In the genomic region with DNA sequence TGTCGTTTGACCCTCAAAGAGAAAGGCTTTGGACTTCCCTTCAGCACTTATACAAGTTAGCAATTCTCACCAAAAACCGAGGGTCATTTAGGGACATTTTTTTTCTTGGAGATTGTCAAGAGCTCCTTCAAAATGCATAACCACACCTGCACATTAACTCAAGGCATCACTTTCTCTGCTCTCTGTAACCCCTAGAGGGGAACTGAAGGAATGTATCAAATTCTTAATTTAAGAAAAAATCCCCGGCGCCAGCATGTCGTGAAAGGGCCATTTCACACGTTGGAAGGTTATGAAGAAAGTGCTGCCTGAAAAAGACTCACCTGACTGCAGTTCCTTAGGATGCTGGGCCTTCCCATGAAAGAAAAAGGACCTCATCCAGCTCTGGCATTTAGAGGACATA, we compare ENCODE assay signal across 13 cellular contexts.
A peak's percentile ranks its signal among the peaks of the same experiment; 100 is the strongest.
DNase-seq lines count a peak whose midpoint lies in the region; ATAC-seq and TF ChIP-seq lines count a peak whose summit lies in the region.
"Had no signal": no experiment of that assay in that cellular context is flagged by ENCODE, and none has a peak within 500 bp of the region (broad histone marks: within the 10 kb centered on the region; RNA-seq: fewer than 3 reads in every experiment).

No MANE protein-coding gene starts in this region.

- H3K36me3 Mint-ChIP-seq in GM23338 (ENCODE audit: low read depth) = no peaks in the 10 kb centered on the region
- no peaks in the 10 kb centered on the region for H3K36me3 Mint-ChIP-seq in endodermal cell (ENCODE audit: low read depth)
- H3K36me3 Mint-ChIP-seq in nephron progenitor cell (ENCODE audit: low read depth) = no peaks in the 10 kb centered on the region

- ATAC-seq in GM23338 (peak; percentile 76), upper lobe of left lung (ENCODE audit: low FRiP score in 2 of 2) (no peak), HG03342 (IDR thresholded peaks at IDR 0.05; ENCODE audit: unreplicated experiment) (no peak)
- ATAC-seq: GM12878 had no signal

- no peak overlapping the region for H3K4me2 ChIP-seq in GM23338
- no peak overlapping the region for H3K4me2 ChIP-seq in OCI-LY1 (ENCODE audit: low read length)

- 62 to 63% methylated on average over 5 to 6 of the region's 6 CpGs for WGBS in endodermal cell (ENCODE audit: insufficient coverage in 1 of 2, insufficient read length in 1 of 2), 2 experiments
- 32 to 42% methylated on average over 6 of the region's 6 CpGs for WGBS in upper lobe of left lung, 2 donors

- no peaks in the 10 kb centered on the region for H3K4me1 ChIP-seq in GM23338 (ENCODE audit: insufficient read depth)
- H3K4me1 ChIP-seq in OCI-LY1 (ENCODE audit: insufficient read depth, low read length, severe bottlenecking) = no peaks in the 10 kb centered on the region
- H3K4me1 ChIP-seq in endodermal cell (ENCODE audit: control insufficient read depth, insufficient read depth, low read length) = no peaks in the 10 kb centered on the region
- no peaks in the 10 kb centered on the region for H3K4me1 ChIP-seq in upper lobe of left lung
- H3K4me1 ChIP-seq in BE2C = no peaks in the 10 kb centered on the region

- TF ChIP-seq EP300 in upper lobe of left lung (IDR thresholded peaks at IDR 0.05) = no peak

- no peak overlapping the region for H3K27ac ChIP-seq in GM23338 (ENCODE audit: low read depth)
- H3K27ac ChIP-seq in OCI-LY1 (ENCODE audit: low read depth, low read length, poor library complexity, severe bottlenecking) = no peak overlapping the region
- H3K27ac ChIP-seq in endodermal cell (ENCODE audit: low read depth, low read length) = no peak overlapping the region
- no peak overlapping the region for H3K27ac ChIP-seq in upper lobe of left lung
- H3K27ac ChIP-seq: C4-2B had no signal

- no peaks in the 10 kb centered on the region for H3K9me3 Mint-ChIP-seq in GM23338
- H3K9me3 Mint-ChIP-seq in endodermal cell = no peaks in the 10 kb centered on the region
- no peaks in the 10 kb centered on the region for H3K9me3 Mint-ChIP-seq in nephron progenitor cell
- H3K9me3 Mint-ChIP-seq: T-helper 1 cell treated with Interleukin-12 subunit alpha and Interleukin-12 subunit beta and Interleukin-4 antibody, amounts not matched to agents 30 μg/mL and 1 μg/mL, for 36 hours had no signal

- H2AFZ ChIP-seq in GM23338 (no peak overlapping the region), OCI-LY1 (ENCODE audit: low read length) (no peak overlapping the region)

- H3K36me3 ChIP-seq in GM23338 (ENCODE audit: insufficient read depth) = no peaks in the 10 kb centered on the region
- H3K36me3 ChIP-seq in OCI-LY1 (ENCODE audit: insufficient read depth, low read length) = no peaks in the 10 kb centered on the region
- no peaks in the 10 kb centered on the region for H3K36me3 ChIP-seq in endodermal cell (ENCODE audit: control insufficient read depth, insufficient read depth, low read length)
- no peaks in the 10 kb centered on the region for H3K36me3 ChIP-seq in upper lobe of left lung
- H3K36me3 ChIP-seq in BE2C = no peaks in the 10 kb centered on the region

- peak; percentile 12 to 38; a peak in 2 of 4 replicates for TF ChIP-seq CTCF in GM23338 (conservative IDR thresholded peaks at IDR 0.05; ENCODE audit: low read depth in 2 of 2)
- peak; percentile 30; the same call in 1 of the 2 replicates for TF ChIP-seq CTCF in OCI-LY1 (IDR thresholded peaks at IDR 0.05; ENCODE audit: low read length)
- peak; percentile 56 for TF ChIP-seq CTCF in endodermal cell (conservative IDR thresholded peaks at IDR 0.05)
- TF ChIP-seq CTCF in nephron progenitor cell (IDR thresholded peaks at IDR 0.05) = no peak
- TF ChIP-seq CTCF in upper lobe of left lung (IDR thresholded peaks at IDR 0.05) = no peak
- no peak for TF ChIP-seq CTCF in BE2C (IDR thresholded peaks at IDR 0.05; ENCODE audit: low read depth, low read length)

- no peak overlapping the region for H3K9ac ChIP-seq in OCI-LY1 (ENCODE audit: low read length)
- no peak overlapping the region for H3K9ac ChIP-seq in endodermal cell (ENCODE audit: extremely low read depth, low read length, poor library complexity, severe bottlenecking)

- H3F3A ChIP-seq in GM23338 (replicated peaks; ENCODE audit: low read depth) (no peaks in the 10 kb centered on the region), OCI-LY1 (ENCODE audit: insufficient read depth, low read length) (no peaks in the 10 kb centered on the region)

- H3K9me2 ChIP-seq in GM23338 (ENCODE audit: insufficient read depth) (no peaks in the 10 kb centered on the region), OCI-LY1 (ENCODE audit: low read depth, low read length) (no peaks in the 10 kb centered on the region)

- H3K27me3 Mint-ChIP-seq in GM23338 (ENCODE audit: insufficient read depth, low read depth, poor library complexity) (peaks cover 2% of the 10 kb centered on the region), endodermal cell (ENCODE audit: insufficient read depth) (peaks cover 5% of the 10 kb centered on the region), nephron progenitor cell (ENCODE audit: low read depth, poor library complexity) (peaks cover 49% of the 10 kb centered on the region)

- H3K4me3 ChIP-seq in GM23338 (no peak overlapping the region), OCI-LY1 (ENCODE audit: low read depth, low read length, poor library complexity, severe bottlenecking) (no peak overlapping the region), endodermal cell (ENCODE audit: low read length) (no peak overlapping the region), upper lobe of left lung (no peak overlapping the region), BE2C (ENCODE audit: low read depth, low read length) (no peak overlapping the region)
- H3K4me3 ChIP-seq: GM12878 had no signal

- H4K20me1 ChIP-seq in GM23338 (replicated peaks; ENCODE audit: insufficient read depth) (no peaks in the 10 kb centered on the region), OCI-LY1 (ENCODE audit: insufficient read depth, low read length) (no peaks in the 10 kb centered on the region)

- H3K27ac Mint-ChIP-seq in GM23338 = no peak overlapping the region
- H3K27ac Mint-ChIP-seq in endodermal cell = no peak overlapping the region
- no peak overlapping the region for H3K27ac Mint-ChIP-seq in nephron progenitor cell
- H3K27ac Mint-ChIP-seq: T-helper 1 cell treated with Interleukin-12 subunit alpha and Interleukin-12 subunit beta and Interleukin-4 antibody, amounts not matched to agents 30 μg/mL and 1 μg/mL, for 36 hours had no signal

- H3K79me2 ChIP-seq in GM23338 (replicated peaks; ENCODE audit: insufficient read depth) = no peaks in the 10 kb centered on the region
- no peaks in the 10 kb centered on the region for H3K79me2 ChIP-seq in OCI-LY1 (ENCODE audit: insufficient read depth, low read length)

- TF ChIP-seq POLR2A in upper lobe of left lung (IDR thresholded peaks at IDR 0.05) = no peak

- peak; percentile 60 for DNase-seq in DMS79 treated with DMSO at 0.1 percent for 48 hours (lab: John Stamatoyannopoulos, UW)
- DNase-seq in GM23338 (ENCODE audit: low spot score) = peak; percentile 64
- DNase-seq in endodermal cell = no peak
- no peak for DNase-seq in nephron progenitor cell
- DNase-seq in upper lobe of left lung = no peak
- no peak for DNase-seq in BE2C
- DNase-seq: NCI-H187, SHP77 treated with DMSO at 0.1 percent for 48 hours had no signal

- H3K9me3 ChIP-seq in OCI-LY1 (ENCODE audit: low read length) (no peaks in the 10 kb centered on the region), endodermal cell (ENCODE audit: control insufficient read depth, low read length) (no peaks in the 10 kb centered on the region), upper lobe of left lung (no peaks in the 10 kb centered on the region), BE2C (no peaks in the 10 kb centered on the region)

- no peak overlapping the region for H3K4me3 Mint-ChIP-seq in GM23338
- no peak overlapping the region for H3K4me3 Mint-ChIP-seq in endodermal cell
- H3K4me3 Mint-ChIP-seq in nephron progenitor cell = no peak overlapping the region
- H3K4me3 Mint-ChIP-seq: T-helper 1 cell treated with Interleukin-12 subunit alpha and Interleukin-12 subunit beta and Interleukin-4 antibody, amounts not matched to agents 30 μg/mL and 1 μg/mL, for 36 hours had no signal

- peaks cover 6% of the 10 kb centered on the region; the same call in 2 of the 3 replicates for H3K4me1 Mint-ChIP-seq in GM23338
- no peaks in the 10 kb centered on the region for H3K4me1 Mint-ChIP-seq in endodermal cell
- peaks cover 6% of the 10 kb centered on the region for H3K4me1 Mint-ChIP-seq in nephron progenitor cell

- no peaks in the 10 kb centered on the region for H3K27me3 ChIP-seq in GM23338 (ENCODE audit: insufficient read depth)
- H3K27me3 ChIP-seq in OCI-LY1 (ENCODE audit: insufficient read depth, low read length) = no peaks in the 10 kb centered on the region
- no peaks in the 10 kb centered on the region for H3K27me3 ChIP-seq in endodermal cell (ENCODE audit: control insufficient read depth, insufficient read depth, low read length, poor library complexity, severe bottlenecking)
- H3K27me3 ChIP-seq in upper lobe of left lung = no peaks in the 10 kb centered on the region
- H3K27me3 ChIP-seq in BE2C = no peaks in the 10 kb centered on the region

TF ChIP-seq in GM23338, 12 proteins besides CTCF, POLR2A, EP300 and RAD21 (continues in another document):
- TF ChIP-seq EZH2 (IDR thresholded peaks at IDR 0.05; ENCODE audit: low read depth, unreplicated experiment) (no peak), STAT1 (IDR thresholded peaks at IDR 0.05; ENCODE audit: unreplicated experiment) (no peak), CREB1 (CRISPR knock-in tag; IDR thresholded peaks at IDR 0.05; ENCODE audit: low read depth) (no peak), ZNF114 (CRISPR knock-in tag; IDR thresholded peaks at IDR 0.05) (no peak), EZH2phosphoT487 (IDR thresholded peaks at IDR 0.05; ENCODE audit: unreplicated experiment) (no peak), ZNF331 (CRISPR knock-in tag; IDR thresholded peaks at IDR 0.05; ENCODE audit: low read depth) (no peak), NANOG (IDR thresholded peaks at IDR 0.05; ENCODE audit: borderline replicate concordance) (no peak)

Comparison
In these comparisons a context has a peak if more than half of its experiments do, and no peak if none do; other contexts are left out.
1. DNase-seq: peak in DMS79 treated with DMSO at 0.1 percent for 48 hours (single experiment) and GM23338 (single experiment); none in endodermal cell (single experiment), nephron progenitor cell (single experiment), upper lobe of left lung (0 of 2) and BE2C (single experiment).
2. CTCF ChIP-seq: peak in GM23338 (2 of 2), OCI-LY1 (single experiment) and endodermal cell (single experiment); none in nephron progenitor cell (single experiment), upper lobe of left lung (0 of 6) and BE2C (single experiment).